Comparison of ENCODE assay signal across 20 cellular contexts in the genomic region with DNA sequence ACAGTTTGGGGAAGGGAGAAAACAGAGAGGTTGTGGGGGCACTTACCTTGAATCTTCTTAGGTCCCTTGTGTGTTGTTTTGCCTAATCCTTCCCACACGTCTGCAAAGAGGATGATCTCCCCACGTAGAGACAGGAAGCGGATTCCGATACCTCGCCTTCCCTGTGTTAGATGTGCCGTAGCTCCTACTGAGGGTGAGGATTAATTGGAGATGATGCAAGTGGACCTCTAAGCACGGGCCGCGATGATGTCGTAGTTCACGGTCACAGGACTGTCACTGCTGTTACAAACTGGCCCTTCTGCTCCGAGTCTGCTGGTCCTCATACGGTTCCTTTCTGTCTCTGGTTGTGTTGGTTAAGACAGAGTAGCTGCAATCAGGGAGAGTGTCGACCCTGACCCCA. TPM values are rescaled to one million over a fixed set of nuclear protein-coding genes. Genes with fewer than 3 reads are reported as not detected.
A peak's percentile ranks its signal among the peaks of the same experiment; 100 is the strongest.
DNase-seq lines count a peak whose midpoint lies in the region; ATAC-seq and TF ChIP-seq lines count a peak whose summit lies in the region.
"Had no signal": no experiment of that assay in that cellular context is flagged by ENCODE, and none has a peak within 500 bp of the region (broad histone marks: within the 10 kb centered on the region; RNA-seq: fewer than 3 reads in every experiment).

No MANE protein-coding gene starts in this region.

- no peak overlapping the region for H2BK5ac ChIP-seq in mesendoderm (ENCODE audit: low read length)

- ATAC-seq in HG03196 (IDR thresholded peaks at IDR 0.05; ENCODE audit: unreplicated experiment) (no peak), T-helper 17 cell (no peak)
- ATAC-seq: Right ventricle myocardium inferior had no signal

- H3K27ac ChIP-seq in BLaER1 = peak overlapping the region; percentile 11; the same call in 1 of the 2 replicates
- no peak overlapping the region for H3K27ac ChIP-seq in HEK293 (ENCODE audit: extremely low read depth, low read depth, low read length)
- no peak overlapping the region for H3K27ac ChIP-seq in WERI-Rb-1
- no peak overlapping the region for H3K27ac ChIP-seq in mesendoderm (ENCODE audit: low read depth, low read length)
- H3K27ac ChIP-seq in caudate nucleus (ENCODE audit: low read depth, low read length) = no peak overlapping the region
- H3K27ac ChIP-seq: SJSA1 had no signal

- no peak overlapping the region for H3K4ac ChIP-seq in mesendoderm (ENCODE audit: low read depth, low read length)

- H3K79me1 ChIP-seq in mesendoderm (ENCODE audit: low read length) = peaks cover 11% of the 10 kb centered on the region

- no peak overlapping the region for H4K8ac ChIP-seq in mesendoderm (ENCODE audit: low read depth, low read length)

- no peaks in the 10 kb centered on the region for H3K27me3 Mint-ChIP-seq in T-helper 17 cell

- H3K36me3 Mint-ChIP-seq in T-helper 17 cell (ENCODE audit: low read depth) = peaks cover 2% of the 10 kb centered on the region

- peaks cover 99% of the 10 kb centered on the region for H3K36me3 ChIP-seq in BLaER1
- H3K36me3 ChIP-seq in HEK293 (ENCODE audit: control insufficient read depth in 2 of 2, insufficient read depth in 1 of 2, low read length in 2 of 2) = no peaks in the 10 kb centered on the region
- peaks cover 6% of the 10 kb centered on the region for H3K36me3 ChIP-seq in WERI-Rb-1
- no peaks in the 10 kb centered on the region for H3K36me3 ChIP-seq in mesendoderm (ENCODE audit: control insufficient read depth, insufficient read depth, low read length)

- no peak overlapping the region for H3K23ac ChIP-seq in mesendoderm (ENCODE audit: low read length)

- peak overlapping the region; percentile 42 for H3K4me2 ChIP-seq in BLaER1
- no peak overlapping the region for H3K4me2 ChIP-seq in mesendoderm (ENCODE audit: low read length)
- H3K4me2 ChIP-seq: GM23338 had no signal

- peaks cover 2% of the 10 kb centered on the region for H3K79me2 ChIP-seq in mesendoderm (ENCODE audit: control insufficient read depth, insufficient read depth, low read length)

- DNase-seq in WERI-Rb-1 = peak; percentile 86
- DNase-seq in mesendoderm = peak; percentile 40
- DNase-seq in activated CD4-positive, alpha-beta T cell treated with anti-CD3 and anti-CD28 coated beads for 48 hours = no peak
- DNase-seq in caudate nucleus (lab: John Stamatoyannopoulos, UW) = no peak
- DNase-seq in T-helper 17 cell = no peak
- DNase-seq: AML-193, MG63, NCI-H1436, NCI-H1930, NCI-H2227 treated with DMSO at 0.1 percent for 48 hours, NCI-H524, NCI-H774, OCI-M1 had no signal

- no peak overlapping the region for H3K18ac ChIP-seq in mesendoderm (ENCODE audit: low read length)

- H3K4me1 ChIP-seq in BLaER1 = peaks cover 66% of the 10 kb centered on the region
- H3K4me1 ChIP-seq in HEK293 (ENCODE audit: control insufficient read depth, insufficient read depth, low read length) = peaks cover 6% of the 10 kb centered on the region
- H3K4me1 ChIP-seq in mesendoderm (ENCODE audit: control insufficient read depth, low read depth, low read length) = no peaks in the 10 kb centered on the region

- CTCF ChIA-PET in HEK293 (lab: Yijun Ruan, JAX) = interaction anchor here (0.6 kb wide), 1 partner anchor 836 kb away, joined by 6 read pairs; no protein-coding TSS in a partner anchor

- no peak overlapping the region for H2BK15ac ChIP-seq in mesendoderm (replicated peaks; ENCODE audit: low read depth)

- H4K5ac ChIP-seq in mesendoderm (ENCODE audit: low read length) = no peak overlapping the region

- no peak overlapping the region for H2AK5ac ChIP-seq in mesendoderm (ENCODE audit: low read length)

- H3K27ac Mint-ChIP-seq in T-helper 17 cell = no peak overlapping the region
- H3K27ac Mint-ChIP-seq: GM23338 had no signal

- TF ChIP-seq CTCF in HEK293 (tag by site-specific recombination; IDR thresholded peaks at IDR 0.05) (no peak), WERI-Rb-1 (IDR thresholded peaks at IDR 0.05; ENCODE audit: low read depth, low read length) (no peak)

- WGBS in mesendoderm (ENCODE audit: extremely low coverage, insufficient coverage, low lambda C conversion rate) = no CpG with 5 or more reads among the region's 14 CpGs

- H4K20me1 ChIP-seq in BLaER1 = peaks cover 100% of the 10 kb centered on the region

- H3K56ac ChIP-seq in mesendoderm (ENCODE audit: low read length) = no peak overlapping the region

- H3K4me3 Mint-ChIP-seq in T-helper 17 cell = no peak overlapping the region
- H3K4me3 Mint-ChIP-seq: CD14-positive monocyte, GM23338 had no signal

- peaks cover 18% of the 10 kb centered on the region for H3K4me1 Mint-ChIP-seq in T-helper 17 cell

- no peak overlapping the region for H3K9ac ChIP-seq in BLaER1
- H3K9ac ChIP-seq in mesendoderm (ENCODE audit: low read length) = no peak overlapping the region

- H3K4me3 ChIP-seq in BLaER1 (no peak overlapping the region), HEK293 (ENCODE audit: low read depth, low read length) (no peak overlapping the region), WERI-Rb-1 (ENCODE audit: low read depth, low read length) (no peak overlapping the region), mesendoderm (ENCODE audit: low read length) (no peak overlapping the region)
- H3K4me3 ChIP-seq: GM23338, MG63, SJSA1 had no signal

- H2BK120ac ChIP-seq in mesendoderm (ENCODE audit: low read depth, low read length) = no peak overlapping the region

- H3K9me3 ChIP-seq in BLaER1 (no peaks in the 10 kb centered on the region), HEK293 (ENCODE audit: control insufficient read depth, insufficient read depth, low read depth, low read length) (no peaks in the 10 kb centered on the region), WERI-Rb-1 (ENCODE audit: severe bottlenecking) (no peaks in the 10 kb centered on the region), T-helper 17 cell (ENCODE audit: control insufficient read depth, low read length, poor library complexity, severe bottlenecking) (no peaks in the 10 kb centered on the region)
- H3K9me3 ChIP-seq: MG63, SJSA1 had no signal

- POLR2A ChIA-PET in HEK293 (lab: Yijun Ruan, JAX) = no interaction called here

- H3K27me3 ChIP-seq in BLaER1 (no peaks in the 10 kb centered on the region), WERI-Rb-1 (ENCODE audit: insufficient read depth, low read depth, severe bottlenecking) (no peaks in the 10 kb centered on the region), mesendoderm (ENCODE audit: insufficient read depth, low read length, poor library complexity) (no peaks in the 10 kb centered on the region)
- H3K27me3 ChIP-seq: MG63, SJSA1 had no signal

TF ChIP-seq in HEK293, 187 proteins besides CTCF, POLR2A, EP300 and RAD21 (continues in another document):
- TF ChIP-seq ZNF544 (tag by site-specific recombination; IDR thresholded peaks at IDR 0.05) (no peak), ZBTB21 (tag by site-specific recombination; IDR thresholded peaks at IDR 0.05) (0 out of 2 replicates have a peak, but pooled peaks have one; percentile 13), ZNF302 (tag by site-specific recombination; IDR thresholded peaks at IDR 0.05; ENCODE audit: low read depth) (no peak), ZNF629 (tag by site-specific recombination; IDR thresholded peaks at IDR 0.05) (peak; percentile 29; the same call in 1 of the 2 replicates), HOXA7 (CRISPR knock-in tag; IDR thresholded peaks at IDR 0.05; ENCODE audit: borderline replicate concordance) (no peak), SETDB1 (IDR thresholded peaks at IDR 0.05; ENCODE audit: insufficient read length, low read length) (no peak)
- TF ChIP-seq, protein P1, sequence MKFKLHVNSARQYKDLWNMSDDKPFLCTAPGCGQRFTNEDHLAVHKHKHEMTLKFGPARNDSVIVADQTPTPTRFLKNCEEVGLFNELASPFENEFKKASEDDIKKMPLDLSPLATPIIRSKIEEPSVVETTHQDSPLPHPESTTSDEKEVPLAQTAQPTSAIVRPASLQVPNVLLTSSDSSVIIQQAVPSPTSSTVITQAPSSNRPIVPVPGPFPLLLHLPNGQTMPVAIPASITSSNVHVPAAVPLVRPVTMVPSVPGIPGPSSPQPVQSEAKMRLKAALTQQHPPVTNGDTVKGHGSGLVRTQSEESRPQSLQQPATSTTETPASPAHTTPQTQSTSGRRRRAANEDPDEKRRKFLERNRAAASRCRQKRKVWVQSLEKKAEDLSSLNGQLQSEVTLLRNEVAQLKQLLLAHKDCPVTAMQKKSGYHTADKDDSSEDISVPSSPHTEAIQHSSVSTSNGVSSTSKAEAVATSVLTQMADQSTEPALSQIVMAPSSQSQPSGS (tag by site-specific recombination; IDR thresholded peaks at IDR 0.05; ENCODE audit: low read depth) = peak; percentile 58; the same call in 1 of the 2 replicates
- TF ChIP-seq, protein P2, sequence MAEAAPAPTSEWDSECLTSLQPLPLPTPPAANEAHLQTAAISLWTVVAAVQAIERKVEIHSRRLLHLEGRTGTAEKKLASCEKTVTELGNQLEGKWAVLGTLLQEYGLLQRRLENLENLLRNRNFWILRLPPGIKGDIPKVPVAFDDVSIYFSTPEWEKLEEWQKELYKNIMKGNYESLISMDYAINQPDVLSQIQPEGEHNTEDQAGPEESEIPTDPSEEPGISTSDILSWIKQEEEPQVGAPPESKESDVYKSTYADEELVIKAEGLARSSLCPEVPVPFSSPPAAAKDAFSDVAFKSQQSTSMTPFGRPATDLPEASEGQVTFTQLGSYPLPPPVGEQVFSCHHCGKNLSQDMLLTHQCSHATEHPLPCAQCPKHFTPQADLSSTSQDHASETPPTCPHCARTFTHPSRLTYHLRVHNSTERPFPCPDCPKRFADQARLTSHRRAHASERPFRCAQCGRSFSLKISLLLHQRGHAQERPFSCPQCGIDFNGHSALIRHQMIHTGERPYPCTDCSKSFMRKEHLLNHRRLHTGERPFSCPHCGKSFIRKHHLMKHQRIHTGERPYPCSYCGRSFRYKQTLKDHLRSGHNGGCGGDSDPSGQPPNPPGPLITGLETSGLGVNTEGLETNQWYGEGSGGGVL (tag by site-specific recombination; IDR thresholded peaks at IDR 0.05) = no peak
- TF ChIP-seq, protein P3, sequence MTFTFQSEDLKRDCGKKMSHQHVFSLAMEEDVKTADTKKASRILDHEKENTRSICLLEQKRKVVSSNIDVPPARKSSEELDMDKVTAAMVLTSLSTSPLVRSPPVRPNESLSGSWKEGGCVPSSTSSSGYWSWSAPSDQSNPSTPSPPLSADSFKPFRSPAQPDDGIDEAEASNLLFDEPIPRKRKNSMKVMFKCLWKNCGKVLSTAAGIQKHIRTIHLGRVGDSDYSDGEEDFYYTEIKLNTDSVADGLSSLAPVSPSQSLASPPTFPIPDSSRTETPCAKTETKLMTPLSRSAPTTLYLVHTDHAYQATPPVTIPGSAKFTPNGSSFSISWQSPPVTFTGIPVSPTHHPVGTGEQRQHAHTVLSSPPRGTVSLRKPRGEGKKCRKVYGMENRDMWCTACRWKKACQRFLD (tag by site-specific recombination; IDR thresholded peaks at IDR 0.05) = no peak

RNA-seq across cellular contexts. Expression of a gene that starts 27.7 kb away (rescaled TPM):
- 36.8 TPM for polyA plus RNA-seq in mesendoderm (2013, experiment 1 of 2)
- polyA plus RNA-seq in mesendoderm (2013, experiment 2 of 2) = 37.2 TPM
- 10 to 100 TPM; 16.6 to 19.8 TPM for total RNA-seq in T-helper 17 cell

Comparison
In these comparisons a context has a peak if more than half of its experiments do, and no peak if none do; other contexts are left out.
1. DNase-seq: peak in WERI-Rb-1 (single experiment) and mesendoderm (single experiment); none in activated CD4-positive, alpha-beta T cell treated with anti-CD3 and anti-CD28 coated beads for 48 hours (single experiment), caudate nucleus (0 of 61) and T-helper 17 cell (0 of 3).